ENCODE assay signal across 25 cellular contexts in genomic region chr11:66697988-66698387, GRCh38. TPM values are rescaled to one million over a fixed set of nuclear protein-coding genes. Genes with fewer than 3 reads are reported as not detected.
DNase-seq lines count a peak whose midpoint lies in the region; ATAC-seq, FAIRE-seq and TF ChIP-seq lines count a peak whose summit lies in the region.
"Had no signal": no experiment of that assay in that cellular context is flagged by ENCODE, and none has a peak within 500 bp of the region (broad histone marks: within the 10 kb centered on the region; RNA-seq: fewer than 3 reads in every experiment).

No MANE protein-coding gene starts in this region.

- H3K9me3 ChIP-seq in BLaER1: no peaks in the 10 kb centered on the region
- H3K9me3 ChIP-seq in K562 (replicated peaks; ENCODE audit: control insufficient read depth, insufficient read depth, low read depth, low read length): no peaks in the 10 kb centered on the region
- peaks cover 4% of the 10 kb centered on the region for H3K9me3 ChIP-seq in osteoblast (ENCODE audit: low read depth, low read length)
- H3K9me3 ChIP-seq in neural progenitor cell (ENCODE audit: low read depth): no peaks in the 10 kb centered on the region

- DNase-seq in K562 (ENCODE audit: extremely low read depth in 1 of 4, low spot score in 3 of 4) (no peak), glutamatergic neuron (no peak), osteoblast (ENCODE audit: insufficient read length, low spot score, missing footprints) (peak; percentile 55), neural progenitor cell (ENCODE audit: low spot score) (no peak), GM13976 (ENCODE audit: low spot score) (no peak)
- DNase-seq: AML-193; C1 segment of cervical spinal cord; CD4-positive, alpha-beta memory T cell; CD4-positive, CD25-positive, alpha-beta regulatory T cell; CD8-positive, alpha-beta memory T cell; COR-L47; DMS 273 treated with DMSO at 0.1 percent for 48 hours; DMS153; DMS53; DMS79 treated with DMSO at 0.1 percent for 48 hours; GF-D8 had no signal

- ATAC-seq in K562: no peak
- no peak for ATAC-seq in HG03469 (IDR thresholded peaks at IDR 0.05; ENCODE audit: unreplicated experiment)
- ATAC-seq: A549 had no signal

- no peaks in the 10 kb centered on the region for H3K4me1 Mint-ChIP-seq in glutamatergic neuron (ENCODE audit: low read depth, unreplicated experiment)
- peaks cover 3% of the 10 kb centered on the region for H3K4me1 Mint-ChIP-seq in neural progenitor cell
- H3K4me1 Mint-ChIP-seq: CD4-positive, alpha-beta memory T cell had no signal

- H3K4me1 ChIP-seq in BLaER1: no peaks in the 10 kb centered on the region
- peaks cover 20 to 40% of the 10 kb centered on the region in 2 experiments for H3K4me1 ChIP-seq in K562 (replicated peaks in 1 of 2; ENCODE audit: control insufficient read depth in 2 of 2, insufficient read depth in 2 of 2, low read length in 2 of 2)
- H3K4me1 ChIP-seq in osteoblast (ENCODE audit: insufficient read depth, low read length): no peaks in the 10 kb centered on the region
- no peaks in the 10 kb centered on the region for H3K4me1 ChIP-seq in neural progenitor cell

- no peak for TF ChIP-seq EP300 in K562 (IDR thresholded peaks at IDR 0.05; ENCODE audit: low read length)

- H4K20me1 ChIP-seq in BLaER1 (peaks cover 43% of the 10 kb centered on the region; the same call in 1 of the 2 replicates), K562 (replicated peaks; ENCODE audit: control insufficient read depth, insufficient read depth, low read length) (0 out of 2 replicates have a peak, but pooled peaks cover 4% of the 10 kb centered on the region), osteoblast (ENCODE audit: insufficient read depth, low read length) (no peaks in the 10 kb centered on the region), neural progenitor cell (ENCODE audit: low read depth) (no peaks in the 10 kb centered on the region)

- H3K36me3 ChIP-seq in BLaER1 (peaks cover 95% of the 10 kb centered on the region), K562 (ENCODE audit: control insufficient read depth, insufficient read depth, low read length) (peaks cover 82% of the 10 kb centered on the region; the same call in 2 of the 3 replicates), osteoblast (ENCODE audit: insufficient read depth, low read length) (no peaks in the 10 kb centered on the region), neural progenitor cell (no peaks in the 10 kb centered on the region)

- 0 out of 2 replicates have a peak overlapping the region, but pooled peaks have one; percentile 6 for H3K9ac ChIP-seq in BLaER1
- no peak overlapping the region for H3K9ac ChIP-seq in K562 (ENCODE audit: insufficient read depth in 1 of 2, low read depth in 2 of 2, low read length in 2 of 2)
- H3K9ac ChIP-seq in neural progenitor cell: no peak overlapping the region

- POLR2A ChIA-PET in K562 (lab: Yijun Ruan, JAX): interaction anchor here (0.8 kb wide), 1 partner anchor 167 kb away, joined by 3 read pairs; no protein-coding TSS in a partner anchor

- intact Hi-C loops in K562 (cut with micrococcal nuclease): no loop called here

- H3F3A ChIP-seq in neural progenitor cell (ENCODE audit: low read depth): peaks cover 6% of the 10 kb centered on the region

- H2AFZ ChIP-seq in K562 (ENCODE audit: low read depth, low read length) (no peak overlapping the region), osteoblast (ENCODE audit: low read length) (no peak overlapping the region), neural progenitor cell (replicated peaks) (no peak overlapping the region)

- no peak for TF ChIP-seq RAD21 in K562 (CRISPR knock-in tag; conservative IDR thresholded peaks at IDR 0.05 in 1 of 2, IDR thresholded peaks at IDR 0.05 in 1 of 2)

- no peak overlapping the region for H3K4me3 ChIP-seq in BLaER1
- H3K4me3 ChIP-seq in K562: no peak overlapping the region
- H3K4me3 ChIP-seq in osteoblast (ENCODE audit: insufficient read depth, low read length): no peak overlapping the region
- H3K4me3 ChIP-seq in neural progenitor cell: no peak overlapping the region
- H3K4me3 ChIP-seq: A549 had no signal

- no peak for TF ChIP-seq CTCF in K562 (IDR thresholded peaks at IDR 0.05 in 2 of 3, conservative IDR thresholded peaks at IDR 0.05 in 1 of 3; ENCODE audit: insufficient read depth in 2 of 3, low read depth in 1 of 3, low read length in 3 of 3)
- TF ChIP-seq CTCF in glutamatergic neuron (IDR thresholded peaks at IDR 0.05; ENCODE audit: partially characterized antibody, unreplicated experiment): no peak
- no peak for TF ChIP-seq CTCF in osteoblast (IDR thresholded peaks at IDR 0.05; ENCODE audit: extremely low read depth, low read depth, low read length)
- no peak for TF ChIP-seq CTCF in neural progenitor cell (IDR thresholded peaks at IDR 0.05)
- no peak for TF ChIP-seq CTCF in GM13976 (IDR thresholded peaks at IDR 0.05; ENCODE audit: borderline replicate concordance, control extremely low read depth, extremely low read depth, insufficient read depth, missing control alignments)

- H3K4me2 ChIP-seq in BLaER1 (no peak overlapping the region), K562 (ENCODE audit: insufficient read depth, low read length) (no peak overlapping the region), osteoblast (ENCODE audit: insufficient read depth, low read length) (no peak overlapping the region), neural progenitor cell (no peak overlapping the region)
- H3K4me2 ChIP-seq: A549 had no signal

- in situ Hi-C loops in K562 (cut with MboI) (no loop called here), GM13976 (cut with MboI; ENCODE audit: low sequenced_read_pairs, unreplicated experiment) (no loop called here)

- no peak for TF ChIP-seq POLR2A in K562 (conservative IDR thresholded peaks at IDR 0.05)

- H3K27me3 ChIP-seq in BLaER1: no peaks in the 10 kb centered on the region
- H3K27me3 ChIP-seq in K562 (ENCODE audit: control insufficient read depth in 2 of 2, insufficient read depth in 2 of 2, low read length in 2 of 2): no peaks in the 10 kb centered on the region
- H3K27me3 ChIP-seq in osteoblast (ENCODE audit: insufficient read depth, low read length): no peaks in the 10 kb centered on the region
- no peaks in the 10 kb centered on the region for H3K27me3 ChIP-seq in neural progenitor cell

- no peaks in the 10 kb centered on the region for H3K9me1 ChIP-seq in K562 (ENCODE audit: control insufficient read depth, insufficient read depth, low read length)

- H3K27ac ChIP-seq in BLaER1 (no peak overlapping the region), K562 (ENCODE audit: extremely low read depth, low read depth, low read length) (no peak overlapping the region), osteoblast (ENCODE audit: low read depth, low read length) (no peak overlapping the region), neural progenitor cell (no peak overlapping the region)
- H3K27ac ChIP-seq: 22Rv1, A549 had no signal

- H3K36me3 Mint-ChIP-seq in glutamatergic neuron (ENCODE audit: unreplicated experiment) (no peaks in the 10 kb centered on the region), neural progenitor cell (peaks cover 11% of the 10 kb centered on the region)
- H3K36me3 Mint-ChIP-seq: CD14-positive monocyte; CD4-positive, alpha-beta memory T cell; CD4-positive, CD25-positive, alpha-beta regulatory T cell; CD8-positive, alpha-beta memory T cell had no signal

- BruUV-seq in K562 (replicated peaks; lab: Mats Ljungman, UMichigan): no TSS peak

- no peak for FAIRE-seq in K562 (lab: Jason Lieb, UNC)
- FAIRE-seq: A549, G401.6, GM12891, GM18507 had no signal

- H3K79me2 ChIP-seq in K562 (ENCODE audit: control insufficient read depth, insufficient read depth, low read length): peaks cover 11% of the 10 kb centered on the region; the same call in 2 of the 3 replicates
- H3K79me2 ChIP-seq in osteoblast (ENCODE audit: insufficient read depth, low read length): no peaks in the 10 kb centered on the region
- no peaks in the 10 kb centered on the region for H3K79me2 ChIP-seq in neural progenitor cell (ENCODE audit: low read depth)

- H3K27me3 Mint-ChIP-seq in glutamatergic neuron (ENCODE audit: unreplicated experiment) (peaks cover 10% of the 10 kb centered on the region), neural progenitor cell (ENCODE audit: insufficient read depth, low read depth) (peaks cover 11% of the 10 kb centered on the region)
- H3K27me3 Mint-ChIP-seq: B cell had no signal

- peaks cover 18% of the 10 kb centered on the region for H3K9me3 Mint-ChIP-seq in glutamatergic neuron (ENCODE audit: unreplicated experiment)
- no peaks in the 10 kb centered on the region for H3K9me3 Mint-ChIP-seq in neural progenitor cell
- H3K9me3 Mint-ChIP-seq: CD8-positive, alpha-beta memory T cell had no signal

- H3K27ac Mint-ChIP-seq in glutamatergic neuron (ENCODE audit: unreplicated experiment): peak overlapping the region; percentile 24
- H3K27ac Mint-ChIP-seq in neural progenitor cell: no peak overlapping the region
- H3K27ac Mint-ChIP-seq: B cell; CD14-positive monocyte; CD4-positive, alpha-beta memory T cell; CD4-positive, CD25-positive, alpha-beta regulatory T cell; CD8-positive, alpha-beta memory T cell had no signal

- CTCF ChIA-PET in K562 (lab: Yijun Ruan, JAX; ENCODE audit: low intra/inter-chr PET ratio): interaction anchor here (0.6 kb wide), 2 partner anchors 347 to 417 kb away, joined by 3 read pairs; no protein-coding TSS in a partner anchor

- H3K4me3 Mint-ChIP-seq in glutamatergic neuron (ENCODE audit: unreplicated experiment) (no peak overlapping the region), neural progenitor cell (no peak overlapping the region)
- H3K4me3 Mint-ChIP-seq: B cell; CD14-positive monocyte; CD4-positive, alpha-beta memory T cell; CD4-positive, CD25-positive, alpha-beta regulatory T cell; CD8-positive, alpha-beta memory T cell had no signal

- WGBS in K562 (ENCODE audit: insufficient coverage, low coverage, missing lambda C conversion rate): 81% methylated on average over 6 of the region's 6 CpGs

RNA-seq across cellular contexts. Expression of gene RBM4B, which starts 20.3 kb away (rescaled TPM):
- 71.9 and 81.9 TPM in 2 replicates for total RNA-seq in K562 (2011; cell fraction: chromatin; rRNA removed; ENCODE audit: low replicate concordance)
- total RNA-seq in K562 (2011; cell fraction: nucleolus; rRNA removed): 44.4 and 49.7 TPM in 2 replicates
- 60.9 and 75.6 TPM in 2 replicates for total RNA-seq in K562 (2011; cell fraction: nucleoplasm; rRNA removed)
- 14.6 and 16.1 TPM in 2 replicates for total RNA-seq in K562 (2014; rRNA removed)
- 18.8 and 19.9 TPM in 2 replicates for total RNA-seq in K562 (2014; rRNA removed; fragmentation: Illumina TruSeq; extraction: Trizol)
- 23.3 and 23.8 TPM in 2 replicates for total RNA-seq in K562 (2015; rRNA removed; fragmentation: Illumina TruSeq; extraction: Trizol)
- total RNA-seq in K562 (2021): 16.9 and 17.8 TPM in 2 replicates
- polyA plus RNA-seq in K562 (2011; rRNA removed): 39.5 and 39.9 TPM in 2 replicates
- polyA plus RNA-seq in K562 (2011; cell fraction: cytosol; rRNA removed): 21.2 and 30.5 TPM in 2 replicates
- polyA plus RNA-seq in K562 (2011; cell fraction: nucleus; rRNA removed): 108 and 136 TPM in 2 replicates
- 19.0 and 22.8 TPM in 2 replicates for polyA plus RNA-seq in K562 (2012)
- polyA plus RNA-seq in K562 (2014; fragmentation: Illumina TruSeq; extraction: Trizol): 22.4 and 23.7 TPM in 2 replicates
- 10 to 100 TPM; 29.7 to 32.3 TPM for polyA plus RNA-seq in K562 (2014; fragmentation: Nextera tagmentation; extraction: Ambion mirVana)
- 31.7 and 33.0 TPM in 2 replicates for polyA plus RNA-seq in K562 (2014; rRNA removed)
- 25.3 and 29.5 TPM in 2 replicates for polyA minus RNA-seq in K562 (2011; rRNA and poly(A)+ RNA removed)
- 7.0 and 8.5 TPM in 2 replicates for polyA minus RNA-seq in K562 (2011; cell fraction: cytosol; rRNA and poly(A)+ RNA removed)
- 18.6 and 29.1 TPM in 2 replicates for polyA minus RNA-seq in K562 (2011; cell fraction: nucleus; rRNA and poly(A)+ RNA removed)
- 61.2 TPM for total RNA-seq in glutamatergic neuron (ENCODE audit: unreplicated experiment)
- total RNA-seq in osteoblast: 19.2 and 21.8 TPM in 2 replicates
- 30.2 and 40.6 TPM in 2 replicates for total RNA-seq in neural progenitor cell (ENCODE audit: low replicate concordance)

RNA-seq across cellular contexts. Expression of gene SPTBN2, which starts 31.0 kb away (rescaled TPM):
- total RNA-seq in K562 (2011; cell fraction: chromatin; rRNA removed; ENCODE audit: low replicate concordance): 38.7 and 79.0 TPM in 2 replicates
- total RNA-seq in K562 (2011; cell fraction: nucleolus; rRNA removed): 36.8 and 51.9 TPM in 2 replicates
- 19.7 and 37.4 TPM in 2 replicates for total RNA-seq in K562 (2011; cell fraction: nucleoplasm; rRNA removed)
- total RNA-seq in K562 (2014; rRNA removed) (56.5 and 65.5 TPM in 2 replicates), K562 (2014; rRNA removed; fragmentation: Illumina TruSeq; extraction: Trizol) (9.2 and 15.2 TPM in 2 replicates), K562 (2015; rRNA removed; fragmentation: Illumina TruSeq; extraction: Trizol) (25.5 and 25.6 TPM in 2 replicates), K562 (2021) (50.0 and 55.6 TPM in 2 replicates), glutamatergic neuron (ENCODE audit: unreplicated experiment) (371 TPM), osteoblast (0.88 and 2.2 TPM in 2 replicates), neural progenitor cell (ENCODE audit: low replicate concordance) (14.5 and 51.7 TPM in 2 replicates)
- polyA plus RNA-seq in K562 (2011; rRNA removed) (12.1 and 15.3 TPM in 2 replicates), K562 (2014; fragmentation: Illumina TruSeq; extraction: Trizol) (19.7 and 33.5 TPM in 2 replicates), K562 (2014; fragmentation: Nextera tagmentation; extraction: Ambion mirVana) (under 1 TPM; 0.38 to 0.49 TPM), K562 (2014; rRNA removed) (31.4 and 33.3 TPM in 2 replicates)
- 14.8 and 18.5 TPM in 2 replicates for polyA plus RNA-seq in K562 (2011; cell fraction: cytosol; rRNA removed)
- 45.3 and 54.6 TPM in 2 replicates for polyA plus RNA-seq in K562 (2011; cell fraction: nucleus; rRNA removed)
- 34.5 and 42.4 TPM in 2 replicates for polyA plus RNA-seq in K562 (2012)
- 15.2 and 22.3 TPM in 2 replicates for polyA minus RNA-seq in K562 (2011; rRNA and poly(A)+ RNA removed)
- 22.2 and 30.1 TPM in 2 replicates for polyA minus RNA-seq in K562 (2011; cell fraction: cytosol; rRNA and poly(A)+ RNA removed)
- 10.4 and 25.8 TPM in 2 replicates for polyA minus RNA-seq in K562 (2011; cell fraction: nucleus; rRNA and poly(A)+ RNA removed)
- total RNA-seq: CD4-positive, alpha-beta memory T cell had no signal
- polyA plus RNA-seq: CD14-positive monocyte; CD4-positive, alpha-beta memory T cell; CD4-positive, CD25-positive, alpha-beta regulatory T cell; CD8-positive, alpha-beta memory T cell had no signal

RNA-seq across cellular contexts. Expression of gene RBM4, which starts 59.5 kb away (rescaled TPM):
- total RNA-seq in K562 (2011; cell fraction: chromatin; rRNA removed; ENCODE audit: low replicate concordance): 223 and 345 TPM in 2 replicates
- 143 and 146 TPM in 2 replicates for total RNA-seq in K562 (2011; cell fraction: nucleolus; rRNA removed)
- total RNA-seq in K562 (2011; cell fraction: nucleoplasm; rRNA removed): 228 and 300 TPM in 2 replicates
- 81.6 and 109 TPM in 2 replicates for total RNA-seq in K562 (2014; rRNA removed)
- total RNA-seq in K562 (2014; rRNA removed; fragmentation: Illumina TruSeq; extraction: Trizol): 118 and 120 TPM in 2 replicates
- total RNA-seq in K562 (2015; rRNA removed; fragmentation: Illumina TruSeq; extraction: Trizol): 111 and 112 TPM in 2 replicates
- total RNA-seq in K562 (2021): 116 and 120 TPM in 2 replicates
- 177 and 207 TPM in 2 replicates for polyA plus RNA-seq in K562 (2011; rRNA removed)
- 239 and 259 TPM in 2 replicates for polyA plus RNA-seq in K562 (2011; cell fraction: cytosol; rRNA removed)
- 128 and 204 TPM in 2 replicates for polyA plus RNA-seq in K562 (2011; cell fraction: nucleus; rRNA removed)
- polyA plus RNA-seq in K562 (2012): 109 and 163 TPM in 2 replicates
- 115 and 122 TPM in 2 replicates for polyA plus RNA-seq in K562 (2014; fragmentation: Illumina TruSeq; extraction: Trizol)
- 100 to 1,000 TPM; 223 to 233 TPM for polyA plus RNA-seq in K562 (2014; fragmentation: Nextera tagmentation; extraction: Ambion mirVana)
- polyA plus RNA-seq in K562 (2014; rRNA removed): 131 and 146 TPM in 2 replicates
- polyA minus RNA-seq in K562 (2011; rRNA and poly(A)+ RNA removed): 352 and 358 TPM in 2 replicates
- polyA minus RNA-seq in K562 (2011; cell fraction: cytosol; rRNA and poly(A)+ RNA removed): 50.7 and 53.3 TPM in 2 replicates
- 67.7 and 120 TPM in 2 replicates for polyA minus RNA-seq in K562 (2011; cell fraction: nucleus; rRNA and poly(A)+ RNA removed)
- 244 TPM for total RNA-seq in glutamatergic neuron (ENCODE audit: unreplicated experiment)
- 80.4 and 84.0 TPM in 2 replicates for total RNA-seq in osteoblast
- total RNA-seq in neural progenitor cell (ENCODE audit: low replicate concordance): 172 and 206 TPM in 2 replicates
